In the genomic region with DNA sequence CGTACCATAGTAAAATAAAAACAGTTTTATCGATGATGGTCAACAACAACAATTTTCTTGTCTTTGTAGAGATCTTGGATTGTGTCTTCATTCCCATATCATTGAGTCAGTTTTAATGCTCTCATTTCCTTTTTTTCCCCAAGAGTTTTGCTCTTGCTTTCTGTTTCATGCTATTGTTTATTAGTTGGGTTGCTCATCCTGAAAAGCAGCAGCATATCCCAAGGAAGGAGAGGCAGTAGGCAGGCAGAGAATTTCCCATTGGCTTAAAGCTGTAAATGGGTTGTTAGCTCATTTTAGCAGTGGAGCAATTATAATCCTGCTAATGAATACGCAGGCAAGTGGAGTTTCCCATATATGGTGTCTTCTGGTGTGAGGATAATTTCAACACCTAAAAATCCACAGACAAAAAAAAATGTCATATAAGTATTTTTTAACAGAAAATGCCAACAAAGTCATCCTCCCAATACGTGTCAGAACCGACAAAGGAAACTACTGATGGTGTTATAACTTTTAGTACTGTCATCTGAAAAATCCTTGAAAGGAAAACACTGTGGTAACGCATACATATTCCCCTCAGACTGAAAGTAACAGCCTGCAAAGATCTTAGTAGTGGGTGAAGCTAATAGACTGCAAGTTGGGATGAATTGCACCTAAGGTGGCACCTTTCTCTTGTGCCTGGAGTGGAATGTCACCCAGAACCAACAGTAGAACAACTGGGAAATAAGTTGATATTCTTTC, we compare ENCODE assay signal across 19 cellular contexts.
"Had no signal": no experiment of that assay in that cellular context is flagged by ENCODE, and none has a peak within 500 bp of the region (broad histone marks: within the 10 kb centered on the region; RNA-seq: fewer than 3 reads in every experiment).

No MANE protein-coding gene starts in this region.

- H3K4me3 ChIP-seq: dorsolateral prefrontal cortex, transverse colon, vagina had no signal

- H3K9me3 Mint-ChIP-seq: activated CD4-positive, alpha-beta T cell treated with anti-CD3 and anti-CD28 coated beads, Interleukin-2, amount 10 ng/mL, durations not matched to agents 7 days and 5 days; activated T-cell treated with anti-CD3 and anti-CD28 coated beads, Interleukin-2, amount 50 U/mL, for 24 hours; naive thymus-derived CD8-positive, alpha-beta T cell; stimulated activated naive B cell treated with anti-CD40 and anti-IgM and Interleukin-4, amounts not matched to agents 10 μg/mL and 1 μg/mL and 100 μg/mL, for 72 hours had no signal

- H3K36me3 Mint-ChIP-seq: WTC11 had no signal

- H3K4me1 ChIP-seq: transverse colon, vagina had no signal

- H3K4me1 Mint-ChIP-seq: stimulated activated naive B cell treated with anti-CD40 and anti-IgM and Interleukin-4, amounts not matched to agents 10 μg/mL and 1 μg/mL and 100 μg/mL, for 72 hours had no signal

- H3K4me3 Mint-ChIP-seq: activated CD4-positive, alpha-beta T cell treated with anti-CD3 and anti-CD28 coated beads, Interleukin-2, amount 10 ng/mL, durations not matched to agents 7 days and 5 days; activated T-cell treated with anti-CD3 and anti-CD28 coated beads, Interleukin-2, amount 50 U/mL, for 24 hours; naive thymus-derived CD8-positive, alpha-beta T cell; stimulated activated naive B cell treated with anti-CD40 and anti-IgM and Interleukin-4, amounts not matched to agents 10 μg/mL and 1 μg/mL and 100 μg/mL, for 72 hours; WTC11 had no signal

- H3K27me3 Mint-ChIP-seq: activated CD4-positive, alpha-beta T cell treated with anti-CD3 and anti-CD28 coated beads, Interleukin-2, amount 10 ng/mL, durations not matched to agents 7 days and 5 days; activated T-cell treated with anti-CD3 and anti-CD28 coated beads, Interleukin-2, amount 50 U/mL, for 24 hours; naive thymus-derived CD8-positive, alpha-beta T cell; stimulated activated naive B cell treated with anti-CD40 and anti-IgM and Interleukin-4, amounts not matched to agents 10 μg/mL and 1 μg/mL and 100 μg/mL, for 72 hours had no signal

- H3K27ac ChIP-seq: dorsolateral prefrontal cortex, transverse colon, vagina had no signal

- H3K36me3 ChIP-seq: transverse colon, vagina had no signal

- DNase-seq: activated CD4-positive, alpha-beta T cell treated with anti-CD3 and anti-CD28 coated beads, Interleukin-2, amount 10 ng/mL, durations not matched to agents 7 days and 5 days; activated effector memory CD4-positive, alpha-beta T cell treated with Interleukin-2 at 50 U/mL for 16 hours; activated naive CD4-positive, alpha-beta T cell treated with anti-CD3 and anti-CD28 coated beads, Interleukin-2, amount 50 U/mL, for 16 hours; activated T-cell treated with anti-CD3 and anti-CD28 coated beads, Interleukin-2, amount 50 U/mL, for 24 hours; dorsolateral prefrontal cortex; erythroblast; islet precursor cell; mammary epithelial cell; naive thymus-derived CD8-positive, alpha-beta T cell; nucleus accumbens; posterior cingulate gyrus; retina; stimulated activated CD4-positive, alpha-beta T cell treated with anti-CD3 and anti-CD28 coated beads, Interleukin-15, amount 100 ng/mL, for 24 hours; stimulated activated CD4-positive, alpha-beta T cell treated with anti-CD3 and anti-CD28 coated beads, Interleukin-4, amount 100 ng/mL, for 1 hour; stimulated activated naive B cell treated with anti-CD40 and anti-IgM and Interleukin-4, amounts not matched to agents 10 μg/mL and 1 μg/mL and 100 μg/mL, for 72 hours; substantia nigra; transverse colon had no signal

- H3K27ac Mint-ChIP-seq: activated CD4-positive, alpha-beta T cell treated with anti-CD3 and anti-CD28 coated beads, Interleukin-2, amount 10 ng/mL, durations not matched to agents 7 days and 5 days; activated T-cell treated with anti-CD3 and anti-CD28 coated beads, Interleukin-2, amount 50 U/mL, for 24 hours; stimulated activated naive B cell treated with anti-CD40 and anti-IgM and Interleukin-4, amounts not matched to agents 10 μg/mL and 1 μg/mL and 100 μg/mL, for 72 hours had no signal

- H3K9me3 ChIP-seq: transverse colon, vagina had no signal

- ATAC-seq: naive thymus-derived CD8-positive, alpha-beta T cell; stimulated activated naive B cell treated with anti-CD40 and anti-IgM and Interleukin-4, amounts not matched to agents 10 μg/mL and 1 μg/mL and 100 μg/mL, for 72 hours; WTC11 had no signal

- H3K27me3 ChIP-seq: dorsolateral prefrontal cortex, transverse colon, vagina had no signal
